ENCODE assay signal across 1 cellular context in the genomic region with DNA sequence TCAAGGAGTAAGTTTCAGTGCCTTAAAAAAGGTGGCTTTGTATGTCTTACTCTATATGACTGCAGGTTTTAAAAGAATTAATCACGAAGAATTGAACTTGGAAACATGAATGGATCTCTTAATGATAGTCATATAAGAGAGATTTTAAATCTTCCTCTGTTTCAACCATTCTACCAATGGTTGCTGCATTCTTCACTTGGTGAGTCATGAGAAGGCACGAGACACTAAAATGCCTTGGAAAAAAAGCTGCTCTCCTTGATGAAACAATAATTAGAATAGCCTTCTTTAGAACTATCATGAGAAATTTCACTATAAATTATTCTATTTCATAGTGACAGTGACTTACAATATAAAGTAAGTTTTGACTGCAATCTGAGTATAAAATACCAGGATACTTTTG.
TF ChIP-seq lines count a peak whose summit lies in the region.

No MANE protein-coding gene starts in this region.

TF ChIP-seq in SK-N-SH treated with all-trans-retinoic acid at 6 μM for 48 hours, 23 proteins besides CTCF, POLR2A, EP300 and RAD21 (continued from another document):
- TF ChIP-seq, protein P1, sequence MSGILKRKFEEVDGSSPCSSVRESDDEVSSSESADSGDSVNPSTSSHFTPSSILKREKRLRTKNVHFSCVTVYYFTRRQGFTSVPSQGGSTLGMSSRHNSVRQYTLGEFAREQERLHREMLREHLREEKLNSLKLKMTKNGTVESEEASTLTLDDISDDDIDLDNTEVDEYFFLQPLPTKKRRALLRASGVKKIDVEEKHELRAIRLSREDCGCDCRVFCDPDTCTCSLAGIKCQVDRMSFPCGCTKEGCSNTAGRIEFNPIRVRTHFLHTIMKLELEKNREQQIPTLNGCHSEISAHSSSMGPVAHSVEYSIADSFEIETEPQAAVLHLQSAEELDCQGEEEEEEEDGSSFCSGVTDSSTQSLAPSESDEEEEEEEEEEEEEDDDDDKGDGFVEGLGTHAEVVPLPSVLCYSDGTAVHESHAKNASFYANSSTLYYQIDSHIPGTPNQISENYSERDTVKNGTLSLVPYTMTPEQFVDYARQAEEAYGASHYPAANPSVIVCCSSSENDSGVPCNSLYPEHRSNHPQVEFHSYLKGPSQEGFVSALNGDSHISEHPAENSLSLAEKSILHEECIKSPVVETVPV (CRISPR knock-in tag; IDR thresholded peaks at IDR 0.05), result no peak
- TF ChIP-seq CSDC2 (CRISPR knock-in tag; IDR thresholded peaks at IDR 0.05) (no peak), ZNF8 (CRISPR knock-in tag; IDR thresholded peaks at IDR 0.05) (no peak), RARB (CRISPR knock-in tag; IDR thresholded peaks at IDR 0.05) (no peak), ZNF70 (CRISPR knock-in tag; IDR thresholded peaks at IDR 0.05) (no peak), ZNF565 (CRISPR knock-in tag; conservative IDR thresholded peaks at IDR 0.05; ENCODE audit: low read depth) (no peak), ZFP30 (CRISPR knock-in tag; IDR thresholded peaks at IDR 0.05) (no peak)
- TF ChIP-seq, protein P2, sequence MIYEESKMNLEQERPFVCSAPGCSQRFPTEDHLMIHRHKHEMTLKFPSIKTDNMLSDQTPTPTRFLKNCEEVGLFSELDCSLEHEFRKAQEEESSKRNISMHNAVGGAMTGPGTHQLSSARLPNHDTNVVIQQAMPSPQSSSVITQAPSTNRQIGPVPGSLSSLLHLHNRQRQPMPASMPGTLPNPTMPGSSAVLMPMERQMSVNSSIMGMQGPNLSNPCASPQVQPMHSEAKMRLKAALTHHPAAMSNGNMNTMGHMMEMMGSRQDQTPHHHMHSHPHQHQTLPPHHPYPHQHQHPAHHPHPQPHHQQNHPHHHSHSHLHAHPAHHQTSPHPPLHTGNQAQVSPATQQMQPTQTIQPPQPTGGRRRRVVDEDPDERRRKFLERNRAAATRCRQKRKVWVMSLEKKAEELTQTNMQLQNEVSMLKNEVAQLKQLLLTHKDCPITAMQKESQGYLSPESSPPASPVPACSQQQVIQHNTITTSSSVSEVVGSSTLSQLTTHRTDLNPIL (CRISPR knock-in tag; IDR thresholded peaks at IDR 0.05; ENCODE audit: low read depth), result no peak
